31 cellular contexts compared by ENCODE assay signal in the genomic region with DNA sequence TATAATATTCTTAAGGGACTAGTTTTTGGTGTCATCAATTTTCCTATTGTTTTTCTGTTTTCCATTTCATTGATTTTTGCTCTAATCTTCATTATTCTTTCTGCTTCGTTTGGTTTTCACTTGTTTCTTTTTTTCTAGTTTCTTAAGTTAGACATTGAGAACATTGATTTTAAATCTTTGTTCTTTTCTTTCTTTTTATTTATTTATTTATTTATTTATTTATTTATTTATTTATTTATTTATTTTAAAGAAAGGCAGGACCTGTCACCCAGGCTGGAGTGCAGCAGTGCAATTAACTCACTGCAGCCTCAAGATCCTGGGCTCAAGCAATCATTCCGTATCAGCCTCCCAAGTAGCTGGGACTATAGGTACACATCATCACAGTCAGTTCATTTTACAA.
"Had no signal": no experiment of that assay in that cellular context is flagged by ENCODE, and none has a peak within 500 bp of the region (broad histone marks: within the 10 kb centered on the region; RNA-seq: fewer than 3 reads in every experiment).

No MANE protein-coding gene starts in this region.

- H3K27me3 ChIP-seq: body of pancreas, brain microvascular endothelial cell, breast epithelium had no signal

- ATAC-seq: activated CD4-positive, alpha-beta T cell treated with anti-CD3 and anti-CD28 coated beads for 36 hours; activated CD8-positive, alpha-beta memory T cell treated with anti-CD3 and anti-CD28 coated beads, Interleukin-2, amount 10 ng/mL, durations not matched to agents 7 days and 5 days; activated CD8-positive, alpha-beta T cell treated with anti-CD3 and anti-CD28 coated beads, Interleukin-2, amount 10 ng/mL, durations not matched to agents 7 days and 5 days; activated naive CD8-positive, alpha-beta T cell treated with anti-CD3 and anti-CD28 coated beads, Interleukin-2, amount 50 U/mL, for 24 hours; body of pancreas had no signal

- H3K4me3 ChIP-seq: body of pancreas, breast epithelium had no signal

- FAIRE-seq: astrocyte, TTC549 had no signal

- DNase-seq: activated B cell treated with CpG ODN at 0.5 μM for 24 hours; activated CD4-positive, alpha-beta memory T cell treated with anti-CD3 and anti-CD28 coated beads, Interleukin-2, amount 10 ng/mL, durations not matched to agents 7 days and 5 days; activated CD4-positive, alpha-beta T cell treated with anti-CD3 and anti-CD28 coated beads for 36 hours; activated CD4-positive, alpha-beta T cell treated with anti-CD3 and anti-CD28 coated beads for 48 hours; activated CD4-positive, alpha-beta T cell treated with anti-CD3 and anti-CD28 coated beads, Interleukin-2, amount 10 ng/mL, durations not matched to agents 7 days and 5 days; activated CD4-positive, alpha-beta T cell treated with anti-CD3 and anti-CD28 coated beads, Interleukin-2, amount 50 U/mL, for 48 hours; activated CD4-positive, CD25-positive, alpha-beta regulatory T cell treated with anti-CD3 and anti-CD28 coated beads, Interleukin-2, amount 50 U/mL, for 72 hours; activated CD8-positive, alpha-beta memory T cell treated with anti-CD3 and anti-CD28 coated beads for 24 hours; activated CD8-positive, alpha-beta memory T cell treated with anti-CD3 and anti-CD28 coated beads, Interleukin-2, amount 10 ng/mL, durations not matched to agents 7 days and 5 days; activated CD8-positive, alpha-beta memory T cell treated with anti-CD3 and anti-CD28 coated beads, Interleukin-2, amount 50 U/mL, for 48 hours; activated CD8-positive, alpha-beta T cell treated with anti-CD3 and anti-CD28 coated beads, Interleukin-2, amount 10 ng/mL, durations not matched to agents 7 days and 5 days; activated effector memory CD4-positive, alpha-beta T cell treated with Interleukin-2 at 50 U/mL for 16 hours; activated gamma-delta T cell; activated naive CD4-positive, alpha-beta T cell treated with anti-CD3 and anti-CD28 coated beads, Interleukin-2, amount 10 ng/mL, durations not matched to agents 7 days and 5 days; activated naive CD4-positive, alpha-beta T cell treated with Interleukin-2 at 50 U/mL for 16 hours; activated naive CD8-positive, alpha-beta T cell treated with anti-CD3 and anti-CD28 coated beads, Interleukin-2, amount 10 ng/mL, durations not matched to agents 7 days and 5 days; activated naive CD8-positive, alpha-beta T cell treated with anti-CD3 and anti-CD28 coated beads, Interleukin-2, amount 50 U/mL, for 24 hours; activated T-cell treated with anti-CD3 and anti-CD28 coated beads, Interleukin-2, amount 50 U/mL, for 24 hours; activated T-cell treated with anti-CD3 and anti-CD28 coated beads, Interleukin-2, amount 50 U/mL, for 48 hours; amygdala; anterior cingulate cortex; body of pancreas; brain microvascular endothelial cell; central memory CD4-positive, alpha-beta T cell; T-helper 1 cell; T-helper 2 cell; T-helper 9 cell had no signal

- H3K9me3 ChIP-seq: body of pancreas, breast epithelium had no signal

- H3K36me3 ChIP-seq: brain microvascular endothelial cell, breast epithelium had no signal

- H3K27ac ChIP-seq: body of pancreas, brain microvascular endothelial cell, breast epithelium, VCaP had no signal

- H3K4me1 ChIP-seq: body of pancreas, breast epithelium had no signal
